Comparison of ENCODE assay signal across 1 cellular context in genomic region chr1:46719689-46720088, GRCh38.
A peak's percentile ranks its signal among the peaks of the same experiment; 100 is the strongest.
TF ChIP-seq lines count a peak whose summit lies in the region.

No MANE protein-coding gene starts in this region.

TF ChIP-seq in HEK293, 187 proteins besides CTCF, POLR2A, EP300 and RAD21 (continued from another document and continues in another):
- TF ChIP-seq REST (tag by site-specific recombination; IDR thresholded peaks at IDR 0.05) = no peak
- no peak for TF ChIP-seq ZNF23 (tag by site-specific recombination; IDR thresholded peaks at IDR 0.05; ENCODE audit: borderline replicate concordance)
- no peak for TF ChIP-seq KLF8 (tag by site-specific recombination; IDR thresholded peaks at IDR 0.05)
- TF ChIP-seq MEIS1 (CRISPR knock-in tag; IDR thresholded peaks at IDR 0.05; ENCODE audit: borderline replicate concordance) = no peak
- TF ChIP-seq FEZF1 (tag by site-specific recombination; IDR thresholded peaks at IDR 0.05) = peak; percentile 99
- TF ChIP-seq PRDM2 (tag by site-specific recombination; IDR thresholded peaks at IDR 0.05; ENCODE audit: borderline replicate concordance) = no peak
- TF ChIP-seq ZNF280C (tag by site-specific recombination; IDR thresholded peaks at IDR 0.05) = no peak
- TF ChIP-seq ZNF223 (tag by site-specific recombination; IDR thresholded peaks at IDR 0.05) = no peak
- TF ChIP-seq ATF2 (tag by site-specific recombination; IDR thresholded peaks at IDR 0.05; ENCODE audit: low read depth) = no peak
- no peak for TF ChIP-seq ZNF677 (tag by site-specific recombination; IDR thresholded peaks at IDR 0.05)
- no peak for TF ChIP-seq ZEB2 (tag by site-specific recombination; IDR thresholded peaks at IDR 0.05)
- TF ChIP-seq KLF17 (tag by site-specific recombination; IDR thresholded peaks at IDR 0.05) = peak; percentile 98
- peak; percentile 93 for TF ChIP-seq SCRT1 (tag by site-specific recombination; IDR thresholded peaks at IDR 0.05; ENCODE audit: borderline replicate concordance)
- TF ChIP-seq SP7 (tag by site-specific recombination; IDR thresholded peaks at IDR 0.05) = peak; percentile 55
- TF ChIP-seq ZNF433 (tag by site-specific recombination; IDR thresholded peaks at IDR 0.05; ENCODE audit: low read depth) = no peak
- TF ChIP-seq PRDM4 (tag by site-specific recombination; IDR thresholded peaks at IDR 0.05) = peak; percentile 77
- no peak for TF ChIP-seq ZNF645 (tag by site-specific recombination; IDR thresholded peaks at IDR 0.05)
- TF ChIP-seq ZNF311 (tag by site-specific recombination; IDR thresholded peaks at IDR 0.05; ENCODE audit: borderline replicate concordance) = no peak
- no peak for TF ChIP-seq ZNF184 (tag by site-specific recombination; IDR thresholded peaks at IDR 0.05)
- TF ChIP-seq PRDM6 (tag by site-specific recombination; IDR thresholded peaks at IDR 0.05) = peak; percentile 84
- no peak for TF ChIP-seq ZBTB11 (tag by site-specific recombination; conservative IDR thresholded peaks at IDR 0.05; ENCODE audit: low read depth)
- no peak for TF ChIP-seq SP3 (tag by site-specific recombination; IDR thresholded peaks at IDR 0.05)
- no peak for TF ChIP-seq ZNF133 (tag by site-specific recombination; IDR thresholded peaks at IDR 0.05)
- TF ChIP-seq ZNF660 (tag by site-specific recombination; IDR thresholded peaks at IDR 0.05) = no peak
- no peak for TF ChIP-seq ZNF610 (tag by site-specific recombination; IDR thresholded peaks at IDR 0.05; ENCODE audit: borderline replicate concordance)
- TF ChIP-seq ZFP41 (tag by site-specific recombination; IDR thresholded peaks at IDR 0.05; ENCODE audit: borderline replicate concordance) = no peak
- peak; percentile 82 for TF ChIP-seq OSR2 (tag by site-specific recombination; IDR thresholded peaks at IDR 0.05)
- peak; percentile 67; the same call in 1 of the 2 replicates for TF ChIP-seq MZF1 (tag by site-specific recombination; IDR thresholded peaks at IDR 0.05; ENCODE audit: borderline replicate concordance)
- peak; percentile 21; the same call in 1 of the 2 replicates for TF ChIP-seq ZNF335 (tag by site-specific recombination; conservative IDR thresholded peaks at IDR 0.05)
- no peak for TF ChIP-seq ZNF16 (tag by site-specific recombination; IDR thresholded peaks at IDR 0.05; ENCODE audit: low read depth)
- peak; percentile 36; the same call in 1 of the 2 replicates for TF ChIP-seq ZBTB21 (tag by site-specific recombination; IDR thresholded peaks at IDR 0.05)
